In genomic region chr2:205682239-205683021, GRCh38 we compare ENCODE assay signal across 8 cellular contexts. TPM values are rescaled to one million over a fixed set of nuclear protein-coding genes. Genes with fewer than 3 reads are reported as not detected.
DNase-seq lines count a peak whose midpoint lies in the region; ATAC-seq, FAIRE-seq and TF ChIP-seq lines count a peak whose summit lies in the region.

A gene with protein sequence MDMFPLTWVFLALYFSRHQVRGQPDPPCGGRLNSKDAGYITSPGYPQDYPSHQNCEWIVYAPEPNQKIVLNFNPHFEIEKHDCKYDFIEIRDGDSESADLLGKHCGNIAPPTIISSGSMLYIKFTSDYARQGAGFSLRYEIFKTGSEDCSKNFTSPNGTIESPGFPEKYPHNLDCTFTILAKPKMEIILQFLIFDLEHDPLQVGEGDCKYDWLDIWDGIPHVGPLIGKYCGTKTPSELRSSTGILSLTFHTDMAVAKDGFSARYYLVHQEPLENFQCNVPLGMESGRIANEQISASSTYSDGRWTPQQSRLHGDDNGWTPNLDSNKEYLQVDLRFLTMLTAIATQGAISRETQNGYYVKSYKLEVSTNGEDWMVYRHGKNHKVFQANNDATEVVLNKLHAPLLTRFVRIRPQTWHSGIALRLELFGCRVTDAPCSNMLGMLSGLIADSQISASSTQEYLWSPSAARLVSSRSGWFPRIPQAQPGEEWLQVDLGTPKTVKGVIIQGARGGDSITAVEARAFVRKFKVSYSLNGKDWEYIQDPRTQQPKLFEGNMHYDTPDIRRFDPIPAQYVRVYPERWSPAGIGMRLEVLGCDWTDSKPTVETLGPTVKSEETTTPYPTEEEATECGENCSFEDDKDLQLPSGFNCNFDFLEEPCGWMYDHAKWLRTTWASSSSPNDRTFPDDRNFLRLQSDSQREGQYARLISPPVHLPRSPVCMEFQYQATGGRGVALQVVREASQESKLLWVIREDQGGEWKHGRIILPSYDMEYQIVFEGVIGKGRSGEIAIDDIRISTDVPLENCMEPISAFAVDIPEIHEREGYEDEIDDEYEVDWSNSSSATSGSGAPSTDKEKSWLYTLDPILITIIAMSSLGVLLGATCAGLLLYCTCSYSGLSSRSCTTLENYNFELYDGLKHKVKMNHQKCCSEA (plus strand): TSS chr2:205682501. CDS start chr2:205683291, 790 bp downstream.

- H3K9me3 ChIP-seq in BLaER1 treated with 17β-estradiol and CSF1 and Interleukin-3, amounts not matched to agents 10 nM and 100 nM (replicated peaks in 1 of 11): no peaks in the 10 kb centered on the region
- H3K9me3 ChIP-seq in endothelial cell of umbilical vein (replicated peaks; ENCODE audit: control insufficient read depth, insufficient read depth, low read length) (no peaks in the 10 kb centered on the region), mesenchymal stem cell (ENCODE audit: control insufficient read depth, low read length) (no peaks in the 10 kb centered on the region)

- H3K79me1 ChIP-seq in mesenchymal stem cell (replicated peaks; ENCODE audit: low read length, poor library complexity, severe bottlenecking): peaks cover 23% of the 10 kb centered on the region

- dilution Hi-C loops in endothelial cell of umbilical vein (cut with MboI; ENCODE audit: extremely low pct_ligation_motif_present, low sequenced_read_pairs): no loop called here

- peak within 1 kb of the TSS; percentile 82 for H2BK15ac ChIP-seq in mesenchymal stem cell (ENCODE audit: low read depth, poor library complexity, severe bottlenecking)

- H3K4ac ChIP-seq in mesenchymal stem cell (ENCODE audit: low read depth in 1 of 2, low read length in 2 of 2): peak within 1 kb of the TSS; percentile 57 to 76

- peaks cover 38 to 69% (median 66%) of the 10 kb centered on the region in 10 experiments for H3K4me1 ChIP-seq in BLaER1 treated with 17β-estradiol and CSF1 and Interleukin-3, amounts not matched to agents 10 nM and 100 nM
- H3K4me1 ChIP-seq in endothelial cell of umbilical vein (ENCODE audit: control insufficient read depth, extremely low read depth, insufficient read depth, low read length) (peaks cover 34% of the 10 kb centered on the region), mesenchymal stem cell (ENCODE audit: control insufficient read depth, insufficient read depth, low read depth, low read length) (peaks cover 24% of the 10 kb centered on the region)

- POLR2A ChIA-PET in endothelial cell of umbilical vein (lab: Charles Lee): interaction anchor here (0.6 to 2.4 kb wide), 26 partner anchors 12 to 1602 kb away, joined by 3 to 18 read pairs (median 3); partner anchors contain the start of gene PARD3B

- H3K4me3 Mint-ChIP-seq in stimulated activated naive B cell treated with anti-CD40 and anti-IgM and Interleukin-4, amounts not matched to agents 10 μg/mL and 1 μg/mL and 100 μg/mL, for 72 hours: peak within 1 kb of the TSS; percentile 91 to 92

- peak within 1 kb of the TSS; percentile 62 to 84 (median 72) for H3K9ac ChIP-seq in BLaER1 treated with 17β-estradiol and CSF1 and Interleukin-3, amounts not matched to agents 10 nM and 100 nM
- H3K9ac ChIP-seq in endothelial cell of umbilical vein (replicated peaks; ENCODE audit: extremely low read depth, insufficient read depth, low read length) (peak within 1 kb of the TSS; percentile 92), mesenchymal stem cell (ENCODE audit: low read length) (peak within 1 kb of the TSS; percentile 88)

- no peaks in the 10 kb centered on the region for H3K36me3 ChIP-seq in BLaER1 treated with 17β-estradiol and CSF1 and Interleukin-3, amounts not matched to agents 10 nM and 100 nM
- H3K36me3 ChIP-seq in endothelial cell of umbilical vein (ENCODE audit: control insufficient read depth in 2 of 2, extremely low read depth in 1 of 2, insufficient read depth in 2 of 2, low read length in 2 of 2) (peaks cover 0 to under 1% of the 10 kb centered on the region in 2 experiments), mesenchymal stem cell (ENCODE audit: control insufficient read depth in 1 of 2, insufficient read depth in 2 of 2, low read depth in 1 of 2, low read length in 2 of 2) (peaks cover 0 to 4% of the 10 kb centered on the region in 2 experiments)

- peaks cover 36 to 72% of the 10 kb centered on the region in 2 donors for H3K4me1 Mint-ChIP-seq in stimulated activated naive B cell treated with anti-CD40 and anti-IgM and Interleukin-4, amounts not matched to agents 10 μg/mL and 1 μg/mL and 100 μg/mL, for 72 hours

- peak within 1 kb of the TSS; percentile 58 to 98 for H3K18ac ChIP-seq in mesenchymal stem cell (ENCODE audit: low read depth in 1 of 2, low read length in 2 of 2)

- intact Hi-C loops in endothelial cell of umbilical vein (cut with micrococcal nuclease): loop anchor here (1.0 to 5.0 kb wide), 7 partner anchors 39 to 1568 kb away; no protein-coding TSS in a partner anchor

- no peak within 1 kb of the TSS for H2BK5ac ChIP-seq in mesenchymal stem cell (ENCODE audit: low read depth, low read length, poor library complexity, severe bottlenecking)

- peaks cover 51 to 63% (median 60%) of the 10 kb centered on the region in 11 experiments for H3K27me3 ChIP-seq in BLaER1 treated with 17β-estradiol and CSF1 and Interleukin-3, amounts not matched to agents 10 nM and 100 nM
- H3K27me3 ChIP-seq in endothelial cell of umbilical vein (ENCODE audit: control insufficient read depth in 2 of 2, insufficient read depth in 2 of 2, low read length in 2 of 2): no peaks in the 10 kb centered on the region
- H3K27me3 ChIP-seq in mesenchymal stem cell (ENCODE audit: control insufficient read depth in 1 of 2, insufficient read depth in 1 of 2, low read length in 2 of 2): no peaks in the 10 kb centered on the region

- H2BK120ac ChIP-seq in mesenchymal stem cell (ENCODE audit: low read depth, low read length): peak within 1 kb of the TSS; percentile 56

- TF ChIP-seq POLR2A in endothelial cell of umbilical vein (IDR thresholded peaks at IDR 0.05; ENCODE audit: low read depth, low read length): peak; percentile 97

- no TSS peak for BruUV-seq in endothelial cell of umbilical vein (replicated peaks; lab: Mats Ljungman, UMichigan)

- H2AK5ac ChIP-seq in mesenchymal stem cell (ENCODE audit: low read length, severe bottlenecking): no peak within 1 kb of the TSS

- H4K20me1 ChIP-seq in BLaER1 treated with 17β-estradiol and CSF1 and Interleukin-3, amounts not matched to agents 10 nM and 100 nM: peaks cover 0 to 33% (median 7%) of the 10 kb centered on the region in 11 experiments; a peak in 9 of 22 replicates
- H4K20me1 ChIP-seq in endothelial cell of umbilical vein (replicated peaks; ENCODE audit: control insufficient read depth, extremely low read depth, insufficient read depth, low read length): no peaks in the 10 kb centered on the region

- ATAC-seq in GM19438 (IDR thresholded peaks at IDR 0.05; ENCODE audit: low read depth, unreplicated experiment) (peak; percentile 54), HG03457 (IDR thresholded peaks at IDR 0.05; ENCODE audit: unreplicated experiment) (peak; percentile 57)
- peak; percentile 83 to 84 for ATAC-seq in stimulated activated naive B cell treated with anti-CD40 and anti-IgM and Interleukin-4, amounts not matched to agents 10 μg/mL and 1 μg/mL and 100 μg/mL, for 72 hours (replicated peaks)

- peaks cover 9 to 35% of the 10 kb centered on the region in 2 donors for H3K27me3 Mint-ChIP-seq in stimulated activated naive B cell treated with anti-CD40 and anti-IgM and Interleukin-4, amounts not matched to agents 10 μg/mL and 1 μg/mL and 100 μg/mL, for 72 hours

- H4K8ac ChIP-seq in mesenchymal stem cell (ENCODE audit: low read length): peak within 1 kb of the TSS; percentile 46

- H3K4me3 ChIP-seq in BLaER1 treated with 17β-estradiol and CSF1 and Interleukin-3, amounts not matched to agents 10 nM and 100 nM: peak within 1 kb of the TSS; percentile 65 to 75 (median 68)
- H3K4me3 ChIP-seq in endothelial cell of umbilical vein (replicated peaks in 1 of 3; ENCODE audit: insufficient read depth in 1 of 3, low read depth in 1 of 3, low read length in 3 of 3) (peak within 1 kb of the TSS; percentile 67 to 99 (median 96)), mesenchymal stem cell (ENCODE audit: insufficient read depth in 1 of 2, low read depth in 1 of 2, low read length in 2 of 2) (peak within 1 kb of the TSS; percentile 72 to 84)

- peak within 1 kb of the TSS; percentile 84 for H3K27ac Mint-ChIP-seq in stimulated activated naive B cell treated with anti-CD40 and anti-IgM and Interleukin-4, amounts not matched to agents 10 μg/mL and 1 μg/mL and 100 μg/mL, for 72 hours

- DNase-seq in NCI-H82 treated with DMSO at 0.1 percent for 48 hours (lab: John Stamatoyannopoulos, UW; ENCODE audit: unreplicated experiment) (peak; percentile 81), endothelial cell of umbilical vein (ENCODE audit: low read depth, low spot score) (peak; percentile 93), mesenchymal stem cell (peak; percentile 92)
- peak; percentile 26 for DNase-seq in activated CD8-positive, alpha-beta memory T cell treated with anti-CD3 and anti-CD28 coated beads, Interleukin-2, amount 50 U/mL, for 4 hours
- peak; percentile 57 for DNase-seq in stimulated activated naive B cell treated with anti-CD40 and anti-IgM and Interleukin-4, amounts not matched to agents 10 μg/mL and 1 μg/mL and 100 μg/mL, for 72 hours

- no peaks in the 10 kb centered on the region for H3K36me3 Mint-ChIP-seq in stimulated activated naive B cell treated with anti-CD40 and anti-IgM and Interleukin-4, amounts not matched to agents 10 μg/mL and 1 μg/mL and 100 μg/mL, for 72 hours

- H2BK12ac ChIP-seq in mesenchymal stem cell (ENCODE audit: low read length in 2 of 2): peak within 1 kb of the TSS in 1 of 2 experiments; percentile 51

- H4K91ac ChIP-seq in mesenchymal stem cell (ENCODE audit: low read length): peak within 1 kb of the TSS; percentile 65

- no peak for TF ChIP-seq CTCF in endothelial cell of umbilical vein (IDR thresholded peaks at IDR 0.05; ENCODE audit: extremely low read depth in 1 of 2, insufficient read depth in 1 of 2, low read depth in 1 of 2, low read length in 2 of 2)

- WGBS in mesenchymal stem cell: 1% methylated on average over 61 of the region's 71 CpGs

- no peaks in the 10 kb centered on the region for H3K9me1 ChIP-seq in endothelial cell of umbilical vein (replicated peaks; ENCODE audit: control insufficient read depth, extremely low read depth, insufficient read depth, low read length)

- peak within 1 kb of the TSS; percentile 97 to 100 (median 98) for H3K4me2 ChIP-seq in BLaER1 treated with 17β-estradiol and CSF1 and Interleukin-3, amounts not matched to agents 10 nM and 100 nM
- peak within 1 kb of the TSS; percentile 97 for H3K4me2 ChIP-seq in endothelial cell of umbilical vein (ENCODE audit: insufficient read depth, low read length)
- H3K4me2 ChIP-seq in mesenchymal stem cell (ENCODE audit: low read length, poor library complexity, severe bottlenecking): peak within 1 kb of the TSS; percentile 80

- peaks cover 43% of the 10 kb centered on the region for H3K79me2 ChIP-seq in endothelial cell of umbilical vein (ENCODE audit: control insufficient read depth, insufficient read depth, low read length)

- H2AFZ ChIP-seq in endothelial cell of umbilical vein (ENCODE audit: low read depth, low read length) (peak within 1 kb of the TSS; percentile 85), mesenchymal stem cell (ENCODE audit: low read depth, low read length) (peak within 1 kb of the TSS; percentile 43)

- peak; percentile 97 for FAIRE-seq in endothelial cell of umbilical vein (lab: Jason Lieb, UNC)

- peak within 1 kb of the TSS; percentile 42 to 67 (median 59); a peak in 21 of 22 replicates for H3K27ac ChIP-seq in BLaER1 treated with 17β-estradiol and CSF1 and Interleukin-3, amounts not matched to agents 10 nM and 100 nM
- H3K27ac ChIP-seq in endothelial cell of umbilical vein (ENCODE audit: insufficient read depth, low read depth, low read length) (peak within 1 kb of the TSS; percentile 73), mesenchymal stem cell (ENCODE audit: low read length, poor library complexity, severe bottlenecking) (peak within 1 kb of the TSS; percentile 49)

- H3K9me3 Mint-ChIP-seq in stimulated activated naive B cell treated with anti-CD40 and anti-IgM and Interleukin-4, amounts not matched to agents 10 μg/mL and 1 μg/mL and 100 μg/mL, for 72 hours: no peaks in the 10 kb centered on the region

- no peak within 1 kb of the TSS for H3K23ac ChIP-seq in mesenchymal stem cell (ENCODE audit: low read length in 2 of 2)

- peak within 1 kb of the TSS in 1 of 2 experiments; percentile 73 for H3K14ac ChIP-seq in mesenchymal stem cell (ENCODE audit: low read length in 2 of 2)

- CTCF ChIA-PET in endothelial cell of umbilical vein (lab: Charles Lee): interaction anchor here (0.7 to 4.1 kb wide), 23 partner anchors 12 to 1537 kb away, joined by 3 to 29 read pairs (median 4); no protein-coding TSS in a partner anchor

RNA-seq across cellular contexts. Expression of the gene that starts here (rescaled TPM):
- 149 and 240 TPM in 2 replicates for total RNA-seq in endothelial cell of umbilical vein
- polyA plus RNA-seq in endothelial cell of umbilical vein: 138 and 160 TPM in 2 replicates
- polyA plus RNA-seq in endothelial cell of umbilical vein (2011; cell fraction: cytosol; rRNA removed): 107 and 113 TPM in 2 replicates
- polyA plus RNA-seq in endothelial cell of umbilical vein (2011; cell fraction: nucleus; rRNA removed): 198 and 227 TPM in 2 replicates
- 99.8 and 162 TPM in 2 replicates for polyA plus RNA-seq in endothelial cell of umbilical vein (2012)
- polyA minus RNA-seq in endothelial cell of umbilical vein: 478 and 499 TPM in 2 replicates
- polyA minus RNA-seq in endothelial cell of umbilical vein (2011; cell fraction: cytosol; rRNA and poly(A)+ RNA removed): 1.3 TPM
- polyA minus RNA-seq in endothelial cell of umbilical vein (2011; cell fraction: nucleus; rRNA and poly(A)+ RNA removed): 330 and 370 TPM in 2 replicates
- polyA plus RNA-seq in mesenchymal stem cell (2013, experiment 1 of 2): 87.1 TPM
- polyA plus RNA-seq in mesenchymal stem cell (2013, experiment 2 of 2): 83.3 TPM

Comparison
In these comparisons a context has a peak if more than half of its experiments do, and no peak if none do; other contexts are left out.
1. Peak in every context shown above with its lines: DNase-seq, ATAC-seq, H3K4me3 ChIP-seq and H3K27ac ChIP-seq.
2. DNase-seq: peak in every context shown above with its lines; median percentile 93 in endothelial cell of umbilical vein; 92 in mesenchymal stem cell; 81 in NCI-H82 treated with DMSO at 0.1 percent for 48 hours; 57 in stimulated activated naive B cell treated with anti-CD40 and anti-IgM and Interleukin-4, amounts not matched to agents 10 μg/mL and 1 μg/mL and 100 μg/mL, for 72 hours; 26 in activated CD8-positive, alpha-beta memory T cell treated with anti-CD3 and anti-CD28 coated beads, Interleukin-2, amount 50 U/mL, for 4 hours.